In genomic region chr9:106179181-106179580, GRCh38 we compare ENCODE assay signal across 23 cellular contexts.
"Had no signal": no experiment of that assay in that cellular context is flagged by ENCODE, and none has a peak within 500 bp of the region (broad histone marks: within the 10 kb centered on the region; RNA-seq: fewer than 3 reads in every experiment).

No MANE protein-coding gene starts in this region.

- H3K27ac ChIP-seq: dorsolateral prefrontal cortex, neutrophil, psoas muscle, spleen, testis had no signal

- H3K9me3 ChIP-seq: neutrophil, psoas muscle, spleen, testis had no signal

- ATAC-seq: left ventricle myocardium superior; psoas muscle; sciatic nerve; stimulated activated memory B cell treated with anti-CD40 and anti-IgM and Interleukin-4, amounts not matched to agents 10 μg/mL and 1 μg/mL and 100 μg/mL, for 72 hours; stimulated activated naive CD8-positive, alpha-beta T cell treated with anti-CD3 and anti-CD28 coated beads, Interleukin-15, amount 100 ng/mL, for 72 hours had no signal

- H3K36me3 ChIP-seq: neutrophil, spleen had no signal

- H3K4me1 ChIP-seq: psoas muscle, spleen, testis had no signal

- H3K4me3 ChIP-seq: dorsolateral prefrontal cortex, lung, psoas muscle, spleen, testis had no signal

- H3K27me3 ChIP-seq: dorsolateral prefrontal cortex, neutrophil, spleen, testis had no signal

- DNase-seq: cortex of kidney; dorsolateral prefrontal cortex; effector CD8-positive, alpha-beta T cell; foreskin melanocyte; head of caudate nucleus; hippocampal formation; left ventricle myocardium superior; mesenchymal stem cell; midbrain; naive B cell; nephron progenitor cell; psoas muscle; spleen; stimulated activated CD4-positive, alpha-beta T cell treated with anti-CD3 and anti-CD28 coated beads, Interleukin-15, amount 100 ng/mL, for 24 hours; stimulated activated CD4-positive, alpha-beta T cell treated with anti-CD3 and anti-CD28 coated beads, Interleukin-1b, Interleukin-23, amount 100 ng/mL, for 48 hours; stimulated activated CD4-positive, alpha-beta T cell treated with anti-CD3 and anti-CD28 coated beads, Interleukin-4, amount 100 ng/mL, for 24 hours; stimulated activated naive CD8-positive, alpha-beta T cell treated with anti-CD3 and anti-CD28 coated beads, Interleukin-15, amount 100 ng/mL, for 72 hours; testis; trophoblast cell had no signal
